Comparison of ENCODE assay signal across 9 cellular contexts in genomic region chr12:124564232-124564958, GRCh38. TPM values are rescaled to one million over a fixed set of nuclear protein-coding genes. Genes with fewer than 3 reads are reported as not detected.
DNase-seq lines count a peak whose midpoint lies in the region; ATAC-seq and TF ChIP-seq lines count a peak whose summit lies in the region.
"Had no signal": no experiment of that assay in that cellular context is flagged by ENCODE, and none has a peak within 500 bp of the region (broad histone marks: within the 10 kb centered on the region; RNA-seq: fewer than 3 reads in every experiment).

No MANE protein-coding gene starts in this region.

- DNase-seq in AG09309 (ENCODE audit: low read depth) (no peak), H7 (peak; percentile 87), body of pancreas (no peak), COLO668 (lab: John Stamatoyannopoulos, UW; ENCODE audit: unreplicated experiment) (no peak)
- no peak for DNase-seq in naive thymus-derived CD4-positive, alpha-beta T cell

- H3K4me3 ChIP-seq in AG09309 (ENCODE audit: control insufficient read depth, low read depth, low read length) (0 out of 2 replicates have a peak overlapping the region, but pooled peaks have one; percentile 5), H7 (ENCODE audit: insufficient read depth, low read depth, low read length) (peak overlapping the region; percentile 18; the same call in 1 of the 2 replicates), body of pancreas (no peak overlapping the region)
- no peak overlapping the region for H3K4me3 ChIP-seq in naive thymus-derived CD4-positive, alpha-beta T cell (ENCODE audit: low read length)
- H3K4me3 ChIP-seq: MG63 had no signal

- H3K9me3 ChIP-seq in body of pancreas = no peaks in the 10 kb centered on the region
- no peaks in the 10 kb centered on the region for H3K9me3 ChIP-seq in naive thymus-derived CD4-positive, alpha-beta T cell (ENCODE audit: control insufficient read depth in 2 of 3, low read length in 3 of 3)
- H3K9me3 ChIP-seq: MG63 had no signal

- no peak for TF ChIP-seq CTCF in AG09309 (IDR thresholded peaks at IDR 0.05; ENCODE audit: control insufficient read depth, insufficient read depth, low read depth, low read length, missing control alignments)
- no peak for TF ChIP-seq CTCF in body of pancreas (IDR thresholded peaks at IDR 0.05)

- H3K9me3 Mint-ChIP-seq in naive thymus-derived CD4-positive, alpha-beta T cell = no peaks in the 10 kb centered on the region

- H3K36me3 Mint-ChIP-seq in naive thymus-derived CD4-positive, alpha-beta T cell = peaks cover 0 to 6% (median 0%) of the 10 kb centered on the region in 5 donors

- 35 to 39% methylated on average over 9 to 17 of the region's 19 CpGs for WGBS in body of pancreas, 2 donors

- H3K36me3 ChIP-seq in H7 (replicated peaks; ENCODE audit: control insufficient read depth, insufficient read depth, low read length) = no peaks in the 10 kb centered on the region
- no peaks in the 10 kb centered on the region for H3K36me3 ChIP-seq in body of pancreas (replicated peaks in 1 of 2; ENCODE audit: insufficient read depth in 1 of 2, low read depth in 2 of 2)
- H3K36me3 ChIP-seq in naive thymus-derived CD4-positive, alpha-beta T cell (ENCODE audit: control insufficient read depth in 2 of 3, insufficient read depth in 3 of 3, low read length in 3 of 3) = peaks cover 0 to 7% (median 0%) of the 10 kb centered on the region in 3 experiments

- no peak for TF ChIP-seq POLR2A in body of pancreas (IDR thresholded peaks at IDR 0.05)

- peak overlapping the region in 4 of 9 donors; percentile 25 to 74 (median 62) for H3K27ac Mint-ChIP-seq in naive thymus-derived CD4-positive, alpha-beta T cell

- intact Hi-C loops in body of pancreas (cut with DNase I) = no loop called here
- intact Hi-C loops in naive thymus-derived CD4-positive, alpha-beta T cell (cut with micrococcal nuclease) = no loop called here

- H3K4me3 Mint-ChIP-seq in naive thymus-derived CD4-positive, alpha-beta T cell = peak overlapping the region in 9 of 10 donors; percentile 33 to 93 (median 52)

- peaks cover 13 to 70% (median 48%) of the 10 kb centered on the region in 7 donors for H3K4me1 Mint-ChIP-seq in naive thymus-derived CD4-positive, alpha-beta T cell

- CTCF ChIA-PET in naive thymus-derived CD4-positive, alpha-beta T cell (lab: Charles Lee) = interaction anchor here (0.7 to 1.3 kb wide), 2 partner anchors 10 to 34 kb away, joined by 3 read pairs; no protein-coding TSS in a partner anchor

- POLR2A ChIA-PET in naive thymus-derived CD4-positive, alpha-beta T cell (lab: Charles Lee) = interaction anchor here (0.9 kb wide), 1 partner anchor 10 kb away, joined by 4 read pairs; no protein-coding TSS in a partner anchor

- ATAC-seq in body of pancreas = no peak
- no peak for ATAC-seq in naive thymus-derived CD4-positive, alpha-beta T cell
- ATAC-seq in GM21619 (IDR thresholded peaks at IDR 0.05; ENCODE audit: unreplicated experiment) = no peak
- ATAC-seq in GM21423 (IDR thresholded peaks at IDR 0.05; ENCODE audit: unreplicated experiment) = no peak
- ATAC-seq in HG03095 (IDR thresholded peaks at IDR 0.05; ENCODE audit: unreplicated experiment) = no peak

- H3K4me1 ChIP-seq in body of pancreas = peaks cover 60% of the 10 kb centered on the region
- peaks cover 6 to 15% of the 10 kb centered on the region in 2 donors for H3K4me1 ChIP-seq in naive thymus-derived CD4-positive, alpha-beta T cell (ENCODE audit: control insufficient read depth in 2 of 2, insufficient read depth in 2 of 2, low read length in 2 of 2)

- H3K27me3 ChIP-seq in H7 (ENCODE audit: control insufficient read depth, insufficient read depth, low read length) (no peaks in the 10 kb centered on the region), body of pancreas (no peaks in the 10 kb centered on the region)
- H3K27me3 ChIP-seq in naive thymus-derived CD4-positive, alpha-beta T cell (ENCODE audit: control insufficient read depth in 2 of 2, insufficient read depth in 2 of 2, low read length in 2 of 2) = no peaks in the 10 kb centered on the region
- H3K27me3 ChIP-seq: MG63 had no signal

- H3K27ac ChIP-seq in body of pancreas = peak overlapping the region in 3 of 4 donors; percentile 92 to 97 (median 96)
- H3K27ac ChIP-seq in naive thymus-derived CD4-positive, alpha-beta T cell (ENCODE audit: low read depth, low read length) = peak overlapping the region; percentile 4

- no peaks in the 10 kb centered on the region for H3K27me3 Mint-ChIP-seq in naive thymus-derived CD4-positive, alpha-beta T cell

RNA-seq across cellular contexts. Expression of gene NCOR2, which starts 3.0 kb away (rescaled TPM):
- 25.1 and 27.2 TPM in 2 replicates for total RNA-seq in H7 (2014; rRNA removed; shearing (Covaris generic))
- 100 to 1,000 TPM in 1 of 2 donors, 10 to 100 TPM in 1; 53.7 to 397 TPM for total RNA-seq in body of pancreas
- total RNA-seq in naive thymus-derived CD4-positive, alpha-beta T cell = 100 to 1,000 TPM; 101 to 194 (median 112) TPM
- 10 to 100 TPM in 1 of 2 donors, 1 to 10 TPM in 1; 5.3 to 17.3 TPM for polyA plus RNA-seq in naive thymus-derived CD4-positive, alpha-beta T cell

Comparison
In these comparisons a context has a peak if more than half of its experiments do, and no peak if none do; other contexts are left out.
1. H3K4me3 ChIP-seq: peak in AG09309 (single experiment) and H7 (single experiment); none in body of pancreas (0 of 2) and naive thymus-derived CD4-positive, alpha-beta T cell (single experiment).